31 cellular contexts compared by ENCODE assay signal in genomic region chr10:66917104-66917503, GRCh38. TPM values are rescaled to one million over a fixed set of nuclear protein-coding genes. Genes with fewer than 3 reads are reported as not detected.
DNase-seq lines count a peak whose midpoint lies in the region; ATAC-seq, FAIRE-seq and TF ChIP-seq lines count a peak whose summit lies in the region.
"Had no signal": no experiment of that assay in that cellular context is flagged by ENCODE, and none has a peak within 500 bp of the region (broad histone marks: within the 10 kb centered on the region; RNA-seq: fewer than 3 reads in every experiment).

No MANE protein-coding gene starts in this region.

- intact Hi-C loops in activated CD4-positive, alpha-beta T cell treated with anti-CD3 and anti-CD28 coated beads, Interleukin-2, amount 10 ng/mL, durations not matched to agents 24 days and 14 days (cut with micrococcal nuclease), result no loop called here

- H3K4ac ChIP-seq in H9 (ENCODE audit: low read depth, low read length), result no peak overlapping the region

- H3K4me1 ChIP-seq in H9 (ENCODE audit: insufficient read depth, low read length), result no peaks in the 10 kb centered on the region
- H3K4me1 ChIP-seq: BLaER1 treated with 17β-estradiol and CSF1 and Interleukin-3, amounts not matched to agents 10 nM and 100 nM; heart left ventricle; psoas muscle; sigmoid colon; testis had no signal

- no peak overlapping the region for H3K23ac ChIP-seq in H9 (ENCODE audit: insufficient read length, low read depth, low read length)

- no peak for FAIRE-seq in RCC 7860 (lab: Jason Lieb, UNC)
- FAIRE-seq: TTC549 had no signal

- no peak overlapping the region for H2BK5ac ChIP-seq in H9 (ENCODE audit: insufficient read length, low read length)

- H4K8ac ChIP-seq in H9 (replicated peaks; ENCODE audit: insufficient read length, low read depth, low read length), result no peak overlapping the region

- no peaks in the 10 kb centered on the region for H3K9me3 ChIP-seq in H9 (ENCODE audit: control insufficient read depth, low read depth, low read length)
- H3K9me3 ChIP-seq: BLaER1 treated with 17β-estradiol and CSF1 and Interleukin-3, amounts not matched to agents 10 nM and 100 nM; heart left ventricle; psoas muscle; sigmoid colon; SK-N-SH; testis had no signal

- H2BK15ac ChIP-seq in H9 (ENCODE audit: low read depth, low read length), result no peak overlapping the region

- TF ChIP-seq CTCF in H9 (conservative IDR thresholded peaks at IDR 0.05), result peak; percentile 50; the same call in 2 of the 3 replicates
- TF ChIP-seq CTCF in astrocyte of the cerebellum (IDR thresholded peaks at IDR 0.05; ENCODE audit: low read depth, low read length, missing control alignments), result peak; percentile 13

- no peak overlapping the region for H2AK5ac ChIP-seq in H9 (ENCODE audit: insufficient read length, low read length)

- no peak overlapping the region for H3K27ac Mint-ChIP-seq in H9
- H3K27ac Mint-ChIP-seq in activated CD4-positive, alpha-beta T cell treated with anti-CD3 and anti-CD28 coated beads, Interleukin-2, amount 10 ng/mL, durations not matched to agents 24 days and 14 days, result no peak overlapping the region
- H3K27ac Mint-ChIP-seq: immature natural killer cell; T-helper 1 cell treated with Interleukin-12 subunit alpha and Interleukin-12 subunit beta and Interleukin-4 antibody, amounts not matched to agents 30 μg/mL and 1 μg/mL, for 36 hours had no signal

- no peak overlapping the region for H3K14ac ChIP-seq in H9 (ENCODE audit: insufficient read depth, low read length)

- no peak overlapping the region for H2AFZ ChIP-seq in H9 (ENCODE audit: low read length)

- H3K56ac ChIP-seq in H9 (ENCODE audit: insufficient read length, low read depth, low read length), result no peak overlapping the region

- H3K27me3 ChIP-seq in H9 (ENCODE audit: insufficient read depth, low read length), result no peaks in the 10 kb centered on the region
- H3K27me3 ChIP-seq: BLaER1 treated with 17β-estradiol and CSF1 and Interleukin-3, amounts not matched to agents 10 nM and 100 nM; heart left ventricle; sigmoid colon; testis had no signal

- H4K20me1 ChIP-seq in H9 (ENCODE audit: control insufficient read depth, insufficient read depth, insufficient read length), result no peaks in the 10 kb centered on the region
- H4K20me1 ChIP-seq: BLaER1 treated with 17β-estradiol and CSF1 and Interleukin-3, amounts not matched to agents 10 nM and 100 nM had no signal

- ATAC-seq in HG03159 (IDR thresholded peaks at IDR 0.05; ENCODE audit: unreplicated experiment), result no peak
- ATAC-seq: heart left ventricle, left colon, psoas muscle had no signal

- no peak overlapping the region for H2BK12ac ChIP-seq in H9 (ENCODE audit: insufficient read length, low read depth, low read length)

- peaks cover 2 to 4% of the 10 kb centered on the region in 2 experiments; a peak in 3 of 4 replicates for H3K4me1 Mint-ChIP-seq in H9
- no peaks in the 10 kb centered on the region for H3K4me1 Mint-ChIP-seq in activated CD4-positive, alpha-beta T cell treated with anti-CD3 and anti-CD28 coated beads, Interleukin-2, amount 10 ng/mL, durations not matched to agents 24 days and 14 days
- H3K4me1 Mint-ChIP-seq: immature natural killer cell had no signal

- no peak overlapping the region for H2BK120ac ChIP-seq in H9 (ENCODE audit: low read depth, low read length, poor library complexity, severe bottlenecking)

- H3K9ac ChIP-seq in H9 (ENCODE audit: extremely low read depth, insufficient read length, low read length), result no peak overlapping the region
- H3K9ac ChIP-seq: BLaER1 treated with 17β-estradiol and CSF1 and Interleukin-3, amounts not matched to agents 10 nM and 100 nM; KMS-11; SK-N-SH had no signal

- no peaks in the 10 kb centered on the region for H3K79me2 ChIP-seq in H9 (ENCODE audit: insufficient read depth, low read length)

- no peaks in the 10 kb centered on the region for H3K79me1 ChIP-seq in H9 (ENCODE audit: insufficient read depth, low read depth, low read length, poor library complexity, severe bottlenecking)

- in situ Hi-C loops in astrocyte of the cerebellum (cut with HindIII; ENCODE audit: low sequenced_read_pairs), result no loop called here

- H3K18ac ChIP-seq in H9 (ENCODE audit: insufficient read length, low read depth, low read length), result no peak overlapping the region

- no peak overlapping the region for H3K4me3 ChIP-seq in astrocyte of the cerebellum (ENCODE audit: low read depth, low read length)
- H3K4me3 ChIP-seq: BLaER1 treated with 17β-estradiol and CSF1 and Interleukin-3, amounts not matched to agents 10 nM and 100 nM; heart left ventricle; psoas muscle; sigmoid colon; testis had no signal

- no peak overlapping the region for H4K91ac ChIP-seq in H9 (ENCODE audit: insufficient read length, low read depth, low read length)

- peaks cover 3 to 7% of the 10 kb centered on the region in 2 experiments; a peak in 3 of 5 replicates for H3K9me3 Mint-ChIP-seq in H9
- H3K9me3 Mint-ChIP-seq in activated CD4-positive, alpha-beta T cell treated with anti-CD3 and anti-CD28 coated beads, Interleukin-2, amount 10 ng/mL, durations not matched to agents 24 days and 14 days, result no peaks in the 10 kb centered on the region
- H3K9me3 Mint-ChIP-seq: T-helper 1 cell treated with Interleukin-12 subunit alpha and Interleukin-12 subunit beta and Interleukin-4 antibody, amounts not matched to agents 30 μg/mL and 1 μg/mL, for 36 hours had no signal

- H3K4me2 ChIP-seq in H9 (ENCODE audit: insufficient read depth, insufficient read length, low read length), result no peak overlapping the region
- H3K4me2 ChIP-seq: BLaER1 treated with 17β-estradiol and CSF1 and Interleukin-3, amounts not matched to agents 10 nM and 100 nM; KMS-11; SK-N-SH had no signal

- no peaks in the 10 kb centered on the region for H3K27me3 Mint-ChIP-seq in H9 (ENCODE audit: low read depth)
- no peaks in the 10 kb centered on the region for H3K27me3 Mint-ChIP-seq in activated CD4-positive, alpha-beta T cell treated with anti-CD3 and anti-CD28 coated beads, Interleukin-2, amount 10 ng/mL, durations not matched to agents 24 days and 14 days

- no peak overlapping the region for H3K4me3 Mint-ChIP-seq in H9
- no peak overlapping the region for H3K4me3 Mint-ChIP-seq in activated CD4-positive, alpha-beta T cell treated with anti-CD3 and anti-CD28 coated beads, Interleukin-2, amount 10 ng/mL, durations not matched to agents 24 days and 14 days
- H3K4me3 Mint-ChIP-seq: immature natural killer cell; T-helper 1 cell treated with Interleukin-12 subunit alpha and Interleukin-12 subunit beta and Interleukin-4 antibody, amounts not matched to agents 30 μg/mL and 1 μg/mL, for 36 hours had no signal

- H2BK20ac ChIP-seq in H9 (ENCODE audit: low read depth, low read length, poor library complexity, severe bottlenecking), result no peak overlapping the region

- WGBS in H9 (ENCODE audit: extremely low coverage, insufficient read length, low lambda C conversion rate), result no CpG with 5 or more reads among the region's 3 CpGs

- no peak overlapping the region for H4K5ac ChIP-seq in H9 (ENCODE audit: insufficient read length, low read depth, low read length)

- no peak overlapping the region for H3K27ac ChIP-seq in H9 (ENCODE audit: insufficient read length, low read depth, low read length)
- H3K27ac ChIP-seq: BLaER1 treated with 17β-estradiol and CSF1 and Interleukin-3, amounts not matched to agents 10 nM and 100 nM; heart left ventricle; KMS-11; psoas muscle; sigmoid colon; testis had no signal

- H3K36me3 Mint-ChIP-seq in H9 (ENCODE audit: insufficient read depth in 1 of 3, low read depth in 3 of 3), result peaks cover 0 to 11% (median 7%) of the 10 kb centered on the region in 3 experiments; a peak in 4 of 7 replicates
- H3K36me3 Mint-ChIP-seq in activated CD4-positive, alpha-beta T cell treated with anti-CD3 and anti-CD28 coated beads, Interleukin-2, amount 10 ng/mL, durations not matched to agents 24 days and 14 days (ENCODE audit: low read depth), result no peaks in the 10 kb centered on the region

- H3T11ph ChIP-seq in H9 (ENCODE audit: low read length), result no peak overlapping the region

- H3K23me2 ChIP-seq in H9 (ENCODE audit: insufficient read length, low read depth, low read length, poor library complexity, severe bottlenecking), result no peaks in the 10 kb centered on the region

- DNase-seq in H9 (no peak), astrocyte of the cerebellum (ENCODE audit: low read depth) (no peak), iPS DF 19.7 (ENCODE audit: low read depth, low spot score) (peak; percentile 30), superior temporal gyrus (ENCODE audit: extremely low spot score) (peak; percentile 52), RCC 7860 (ENCODE audit: low spot score) (no peak)
- no peak for DNase-seq in activated CD4-positive, alpha-beta T cell treated with anti-CD3 and anti-CD28 coated beads, Interleukin-2, amount 10 ng/mL, durations not matched to agents 24 days and 14 days
- DNase-seq: activated CD4-positive, CD25-positive, alpha-beta regulatory T cell treated with anti-CD3 and anti-CD28 coated beads, Interleukin-2, amount 50 U/mL, for 72 hours; activated effector memory CD4-positive, alpha-beta T cell treated with anti-CD3 and anti-CD28 coated beads, Interleukin-2, amount 50 U/mL, for 16 hours; activated T-cell treated with anti-CD3 and anti-CD28 coated beads, Interleukin-2, amount 50 U/mL, for 1 hour; cerebellar nuclear complex; DMS53; GF-D8; heart left ventricle; immature natural killer cell; left colon; mammary epithelial cell; NCI-H1436 treated with DMSO at 0.1 percent for 48 hours; NCI-H446; NCI-H82; psoas muscle; sigmoid colon; SK-N-SH; stimulated activated CD4-positive, alpha-beta T cell treated with anti-CD3 and anti-CD28 coated beads, Interleukin-15, amount 100 ng/mL, for 24 hours; stimulated activated naive CD4-positive, alpha-beta T cell treated with Interleukin-2 at 50 U/mL for 16 hours; testis had no signal

RNA-seq across cellular contexts. Expression of gene LRRTM3, which starts 8.7 kb away (rescaled TPM):
- total RNA-seq in H9 (2021), result 0.96 and 1.1 TPM in 2 replicates
- not detected in 2 replicates for total RNA-seq in activated CD4-positive, alpha-beta T cell treated with anti-CD3 and anti-CD28 coated beads, Interleukin-2, amount 10 ng/mL, durations not matched to agents 24 days and 14 days
- total RNA-seq: dermis microvascular lymphatic vessel endothelial cell, heart left ventricle, left colon, mammary epithelial cell, psoas muscle had no signal

Comparison
In these comparisons a context has a peak if more than half of its experiments do, and no peak if none do; other contexts are left out.
1. DNase-seq: peak in iPS DF 19.7 (single experiment) and superior temporal gyrus (single experiment); none in H9 (single experiment), astrocyte of the cerebellum (single experiment), RCC 7860 (single experiment) and activated CD4-positive, alpha-beta T cell treated with anti-CD3 and anti-CD28 coated beads, Interleukin-2, amount 10 ng/mL, durations not matched to agents 24 days and 14 days (single experiment).